ENCODE assay signal across 30 cellular contexts in the genomic region with DNA sequence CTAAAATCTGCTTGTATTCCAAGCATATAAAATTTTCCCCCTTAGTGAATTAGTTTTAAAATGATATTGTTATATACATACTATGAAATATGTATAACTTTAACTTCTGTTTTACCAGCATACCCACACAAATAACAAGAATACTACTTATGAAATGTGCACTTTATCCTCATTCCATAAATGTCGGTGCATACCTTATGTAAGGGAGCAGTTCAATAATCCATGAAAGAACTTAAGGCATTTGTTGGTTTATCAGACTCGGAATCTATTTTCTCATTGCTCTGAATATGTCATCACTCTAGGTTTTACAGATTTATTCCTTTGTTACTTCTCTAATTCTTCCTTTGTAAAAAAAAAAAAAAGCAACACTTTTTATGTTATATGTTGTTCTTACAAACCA.
"Had no signal": no experiment of that assay in that cellular context is flagged by ENCODE, and none has a peak within 500 bp of the region (broad histone marks: within the 10 kb centered on the region; RNA-seq: fewer than 3 reads in every experiment).

No MANE protein-coding gene starts in this region.

- FAIRE-seq: pancreas had no signal

- H3K27me3 ChIP-seq: neutrophil, pancreas, spleen, suprapubic skin, thyroid gland, tibial nerve, upper lobe of right lung, uterus had no signal

- H3K4me1 Mint-ChIP-seq: naive B cell; naive thymus-derived CD8-positive, alpha-beta T cell; nephron progenitor cell; neural crest cell; stimulated activated memory B cell treated with anti-CD40 and anti-IgM and Interleukin-4, amounts not matched to agents 10 μg/mL and 1 μg/mL and 100 μg/mL, for 72 hours; stimulated activated naive CD8-positive, alpha-beta T cell treated with anti-CD3 and anti-CD28 coated beads, Interleukin-15, amount 100 ng/mL, for 72 hours had no signal

- H3K9me3 ChIP-seq: neutrophil, pancreas, prostate gland, suprapubic skin, thoracic aorta, thyroid gland, tibial nerve, upper lobe of right lung, uterus had no signal

- H3K4me3 Mint-ChIP-seq: naive B cell; naive thymus-derived CD8-positive, alpha-beta T cell; natural killer cell treated with Interleukin-12 subunit alpha and Interleukin-12 subunit beta and Interleukin-15 and Interleukin-18, amount 100 ng/mL, for 72 hours; nephron progenitor cell; neural crest cell; stimulated activated memory B cell treated with anti-CD40 and anti-IgM and Interleukin-4, amounts not matched to agents 10 μg/mL and 1 μg/mL and 100 μg/mL, for 72 hours; stimulated activated naive CD8-positive, alpha-beta T cell treated with anti-CD3 and anti-CD28 coated beads, Interleukin-15, amount 100 ng/mL, for 72 hours had no signal

- DNase-seq: naive B cell; naive thymus-derived CD8-positive, alpha-beta T cell; nephron progenitor cell; nucleus accumbens; pancreas; retina; right cardiac atrium; spleen; stimulated activated CD4-positive, alpha-beta T cell treated with anti-CD3 and anti-CD28 coated beads, Interleukin-12 subunit alpha, Interleukin-12 subunit beta, amount 100 ng/mL, for 4 hours; stimulated activated CD4-positive, alpha-beta T cell treated with anti-CD3 and anti-CD28 coated beads, Interleukin-1b, Interleukin-23, amount 100 ng/mL, for 48 hours; stimulated activated CD4-positive, alpha-beta T cell treated with anti-CD3 and anti-CD28 coated beads, Interleukin-4, amount 100 ng/mL, for 1 hour; stimulated activated CD4-positive, alpha-beta T cell treated with anti-CD3 and anti-CD28 coated beads, Interleukin-4, amount 100 ng/mL, for 4 hours; stimulated activated CD8-positive, alpha-beta memory T cell treated with anti-CD3 and anti-CD28 coated beads, Interleukin-4, amount 100 ng/mL, for 48 hours; stimulated activated naive CD4-positive, alpha-beta T cell; stimulated activated naive CD8-positive, alpha-beta T cell treated with anti-CD3 and anti-CD28 coated beads, Interleukin-15, amount 100 ng/mL, for 72 hours; stimulated activated naive CD8-positive, alpha-beta T cell treated with anti-CD3 and anti-CD28 coated beads, Interleukin-15, Interleukin-2, amounts not matched to agents 100 U/mL and 50 U/mL, for 24 hours; substantia nigra; thyroid gland; upper lobe of right lung; uterus had no signal

- H3K27ac Mint-ChIP-seq: naive B cell; naive thymus-derived CD8-positive, alpha-beta T cell; natural killer cell treated with Interleukin-12 subunit alpha and Interleukin-12 subunit beta and Interleukin-15 and Interleukin-18, amount 100 ng/mL, for 72 hours; nephron progenitor cell; stimulated activated memory B cell treated with anti-CD40 and anti-IgM and Interleukin-4, amounts not matched to agents 10 μg/mL and 1 μg/mL and 100 μg/mL, for 72 hours; stimulated activated naive CD8-positive, alpha-beta T cell treated with anti-CD3 and anti-CD28 coated beads, Interleukin-15, amount 100 ng/mL, for 72 hours had no signal

- H3K36me3 ChIP-seq: neutrophil, pancreas, prostate gland, spleen, suprapubic skin, tibial nerve, upper lobe of right lung, uterus had no signal

- H3K4me3 ChIP-seq: pancreas, prostate gland, skin epidermis, smooth muscle cell, spleen, suprapubic skin, thoracic aorta, thyroid gland, tibial nerve, upper lobe of right lung, uterus had no signal

- H3K4me1 ChIP-seq: pancreas, prostate gland, spleen, suprapubic skin, thyroid gland, tibial nerve, upper lobe of right lung, uterus had no signal

- H3K9me3 Mint-ChIP-seq: stimulated activated naive CD8-positive, alpha-beta T cell treated with anti-CD3 and anti-CD28 coated beads, Interleukin-15, amount 100 ng/mL, for 72 hours had no signal

- H3K27ac ChIP-seq: neutrophil, pancreas, prostate gland, skin epidermis, spleen, suprapubic skin, thoracic aorta, thyroid gland, tibial nerve, upper lobe of right lung, uterus had no signal

- H3K27me3 Mint-ChIP-seq: stimulated activated memory B cell treated with anti-CD40 and anti-IgM and Interleukin-4, amounts not matched to agents 10 μg/mL and 1 μg/mL and 100 μg/mL, for 72 hours; stimulated activated naive CD8-positive, alpha-beta T cell treated with anti-CD3 and anti-CD28 coated beads, Interleukin-15, amount 100 ng/mL, for 72 hours had no signal
